29 cellular contexts compared by ENCODE assay signal in the genomic region with DNA sequence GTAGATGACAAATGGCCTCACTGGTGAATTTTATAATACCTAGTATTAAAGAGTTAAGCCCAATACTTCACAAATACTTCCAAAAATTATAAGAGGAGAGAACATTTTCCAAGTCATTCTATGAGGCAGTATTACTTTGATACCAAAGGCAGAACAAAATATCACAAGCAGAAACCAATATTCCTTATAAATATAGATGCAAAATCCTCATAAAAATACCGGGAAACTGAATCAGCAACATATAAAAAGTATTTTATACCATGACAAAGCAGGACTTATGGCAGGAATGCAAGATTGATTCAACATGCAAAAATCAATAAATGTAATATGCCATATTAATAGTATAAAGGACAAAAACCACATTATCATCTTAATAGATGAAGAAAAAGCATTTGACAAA.
"Had no signal": no experiment of that assay in that cellular context is flagged by ENCODE, and none has a peak within 500 bp of the region (broad histone marks: within the 10 kb centered on the region; RNA-seq: fewer than 3 reads in every experiment).

No MANE protein-coding gene starts in this region.

- ATAC-seq: stimulated activated effector memory CD8-positive, alpha-beta T cell treated with anti-CD3 and anti-CD28 coated beads, Interleukin-12 subunit alpha, Interleukin-12 subunit beta, amount 100 ng/mL, for 72 hours; stimulated activated memory B cell treated with anti-CD40 and anti-IgM and Interleukin-4, amounts not matched to agents 10 μg/mL and 1 μg/mL and 100 μg/mL, for 72 hours; stimulated activated naive B cell treated with anti-CD40 and anti-IgM and Interleukin-4, amounts not matched to agents 10 μg/mL and 1 μg/mL and 100 μg/mL, for 72 hours; stimulated activated naive CD8-positive, alpha-beta T cell treated with anti-CD3 and anti-CD28 coated beads, Interleukin-15, amount 100 ng/mL, for 72 hours; stimulated activated naive CD8-positive, alpha-beta T cell treated with anti-CD3 and anti-CD28 coated beads, Interleukin-15, Interleukin-2, amounts not matched to agents 100 U/mL and 50 U/mL, for 24 hours; upper lobe of right lung had no signal

- H3K9me3 Mint-ChIP-seq: stimulated activated naive CD8-positive, alpha-beta T cell treated with anti-CD3 and anti-CD28 coated beads, Interleukin-15, amount 100 ng/mL, for 72 hours; type B pancreatic cell had no signal

- H3K27ac ChIP-seq: stomach, suprapubic skin, testis, thoracic aorta, thyroid gland, tibial artery, tibial nerve, transverse colon, upper lobe of left lung, upper lobe of right lung, uterus, vagina had no signal

- H3K9me3 ChIP-seq: stomach, suprapubic skin, testis, thoracic aorta, thyroid gland, tibial artery, tibial nerve, transverse colon, upper lobe of left lung, upper lobe of right lung, uterus, vagina had no signal

- DNase-seq: stimulated activated CD4-positive, alpha-beta T cell treated with anti-CD3 and anti-CD28 coated beads, Interleukin-2, amount 100 ng/mL, for 48 hours; stimulated activated CD4-positive, alpha-beta T cell treated with anti-CD3 and anti-CD28 coated beads, Interleukin-4, amount 100 ng/mL, for 1 hour; stimulated activated CD4-positive, alpha-beta T cell treated with anti-CD3 and anti-CD28 coated beads, Interleukin-4, amount 100 ng/mL, for 24 hours; stimulated activated CD4-positive, alpha-beta T cell treated with anti-CD3 and anti-CD28 coated beads, Interleukin-4, amount 100 ng/mL, for 4 hours; stimulated activated CD8-positive, alpha-beta memory T cell treated with anti-CD3 and anti-CD28 coated beads, Interleukin-4, amount 100 ng/mL, for 48 hours; stimulated activated naive B cell treated with anti-CD40 and anti-IgM and Interleukin-4, amounts not matched to agents 10 μg/mL and 1 μg/mL and 100 μg/mL, for 72 hours; stimulated activated naive CD4-positive, alpha-beta T cell; stimulated activated naive CD4-positive, alpha-beta T cell treated with Interleukin-2 at 50 U/mL for 16 hours; stimulated activated naive CD8-positive, alpha-beta T cell treated with anti-CD3 and anti-CD28 coated beads, Interleukin-15, amount 100 ng/mL, for 72 hours; stimulated activated naive CD8-positive, alpha-beta T cell treated with anti-CD3 and anti-CD28 coated beads, Interleukin-15, Interleukin-2, amounts not matched to agents 100 U/mL and 50 U/mL, for 24 hours; stomach; substantia nigra; testis; thyroid gland; tibial artery; transverse colon; trophoblast cell; upper lobe of left lung; upper lobe of right lung; uterus had no signal

- H3K27ac Mint-ChIP-seq: stimulated activated effector memory CD8-positive, alpha-beta T cell treated with anti-CD3 and anti-CD28 coated beads, Interleukin-12 subunit alpha, Interleukin-12 subunit beta, amount 100 ng/mL, for 72 hours; stimulated activated memory B cell treated with anti-CD40 and anti-IgM and Interleukin-4, amounts not matched to agents 10 μg/mL and 1 μg/mL and 100 μg/mL, for 72 hours; stimulated activated naive B cell treated with anti-CD40 and anti-IgM and Interleukin-4, amounts not matched to agents 10 μg/mL and 1 μg/mL and 100 μg/mL, for 72 hours; stimulated activated naive CD8-positive, alpha-beta T cell treated with anti-CD3 and anti-CD28 coated beads, Interleukin-15, amount 100 ng/mL, for 72 hours; stimulated activated naive CD8-positive, alpha-beta T cell treated with anti-CD3 and anti-CD28 coated beads, Interleukin-15, Interleukin-2, amounts not matched to agents 100 ng/mL and 50 ng/mL, for 24 hours; type B pancreatic cell had no signal

- H3K27me3 Mint-ChIP-seq: stimulated activated memory B cell treated with anti-CD40 and anti-IgM and Interleukin-4, amounts not matched to agents 10 μg/mL and 1 μg/mL and 100 μg/mL, for 72 hours; stimulated activated naive B cell treated with anti-CD40 and anti-IgM and Interleukin-4, amounts not matched to agents 10 μg/mL and 1 μg/mL and 100 μg/mL, for 72 hours; stimulated activated naive CD8-positive, alpha-beta T cell treated with anti-CD3 and anti-CD28 coated beads, Interleukin-15, amount 100 ng/mL, for 72 hours had no signal

- H3K36me3 Mint-ChIP-seq: stimulated activated effector memory CD8-positive, alpha-beta T cell treated with anti-CD3 and anti-CD28 coated beads, Interleukin-12 subunit alpha, Interleukin-12 subunit beta, amount 100 ng/mL, for 72 hours; stimulated activated memory B cell treated with anti-CD40 and anti-IgM and Interleukin-4, amounts not matched to agents 10 μg/mL and 1 μg/mL and 100 μg/mL, for 72 hours; stimulated activated naive B cell treated with anti-CD40 and anti-IgM and Interleukin-4, amounts not matched to agents 10 μg/mL and 1 μg/mL and 100 μg/mL, for 72 hours; type B pancreatic cell had no signal

- H3K4me3 ChIP-seq: stomach, suprapubic skin, testis, thoracic aorta, thyroid gland, tibial artery, tibial nerve, transverse colon, upper lobe of left lung, upper lobe of right lung, uterus, vagina had no signal

- H3K36me3 ChIP-seq: stomach, suprapubic skin, thoracic aorta, thyroid gland, tibial artery, tibial nerve, transverse colon, upper lobe of left lung, upper lobe of right lung, uterus, vagina had no signal

- H3K4me1 ChIP-seq: stomach, suprapubic skin, testis, thyroid gland, tibial artery, tibial nerve, transverse colon, upper lobe of left lung, upper lobe of right lung, uterus, vagina had no signal

- H3K4me1 Mint-ChIP-seq: stimulated activated effector memory CD8-positive, alpha-beta T cell treated with anti-CD3 and anti-CD28 coated beads, Interleukin-12 subunit alpha, Interleukin-12 subunit beta, amount 100 ng/mL, for 72 hours had no signal

- H3K4me3 Mint-ChIP-seq: stimulated activated effector memory CD8-positive, alpha-beta T cell treated with anti-CD3 and anti-CD28 coated beads, Interleukin-12 subunit alpha, Interleukin-12 subunit beta, amount 100 ng/mL, for 72 hours; stimulated activated memory B cell treated with anti-CD40 and anti-IgM and Interleukin-4, amounts not matched to agents 10 μg/mL and 1 μg/mL and 100 μg/mL, for 72 hours; stimulated activated naive B cell treated with anti-CD40 and anti-IgM and Interleukin-4, amounts not matched to agents 10 μg/mL and 1 μg/mL and 100 μg/mL, for 72 hours; stimulated activated naive CD8-positive, alpha-beta T cell treated with anti-CD3 and anti-CD28 coated beads, Interleukin-15, amount 100 ng/mL, for 72 hours; stimulated activated naive CD8-positive, alpha-beta T cell treated with anti-CD3 and anti-CD28 coated beads, Interleukin-15, Interleukin-2, amounts not matched to agents 100 ng/mL and 50 ng/mL, for 24 hours; type B pancreatic cell had no signal

- H3K27me3 ChIP-seq: suprapubic skin, testis, thyroid gland, tibial nerve, transverse colon, upper lobe of left lung, upper lobe of right lung, uterus, vagina had no signal

- FAIRE-seq: urothelium cell line had no signal
